21 cellular contexts compared by ENCODE assay signal in genomic region chr9:16960084-16960483, GRCh38.
DNase-seq lines count a peak whose midpoint lies in the region; ATAC-seq, FAIRE-seq and TF ChIP-seq lines count a peak whose summit lies in the region.
"Had no signal": no experiment of that assay in that cellular context is flagged by ENCODE, and none has a peak within 500 bp of the region (broad histone marks: within the 10 kb centered on the region; RNA-seq: fewer than 3 reads in every experiment).

No MANE protein-coding gene starts in this region.

- POLR2A ChIA-PET in MCF 10A (lab: Yijun Ruan, JAX), result no interaction called here

- peaks cover 0 to 16% of the 10 kb centered on the region in 2 donors for H3K9me3 ChIP-seq in breast epithelium
- no peaks in the 10 kb centered on the region for H3K9me3 ChIP-seq in astrocyte (ENCODE audit: insufficient read depth, low read depth, low read length)
- no peaks in the 10 kb centered on the region for H3K9me3 ChIP-seq in T-helper 17 cell (ENCODE audit: control insufficient read depth, low read length, poor library complexity, severe bottlenecking)
- H3K9me3 ChIP-seq: psoas muscle had no signal

- H3K79me2 ChIP-seq in astrocyte (ENCODE audit: insufficient read depth, low read length), result no peaks in the 10 kb centered on the region

- no peak overlapping the region for H3K27ac ChIP-seq in breast epithelium
- H3K27ac ChIP-seq in astrocyte (ENCODE audit: low read depth, low read length), result no peak overlapping the region
- H3K27ac ChIP-seq: lower lobe of right lung, psoas muscle had no signal

- no TSS peak for BruUV-seq in MCF 10A (replicated peaks; lab: Mats Ljungman, UMichigan)

- H3K36me3 Mint-ChIP-seq in MCF 10A (ENCODE audit: insufficient read depth, unreplicated experiment), result no peaks in the 10 kb centered on the region
- H3K36me3 Mint-ChIP-seq in astrocyte (ENCODE audit: low read depth, unreplicated experiment), result no peaks in the 10 kb centered on the region
- H3K36me3 Mint-ChIP-seq in T-helper 17 cell (ENCODE audit: low read depth), result no peaks in the 10 kb centered on the region
- H3K36me3 Mint-ChIP-seq: CD8-positive, alpha-beta memory T cell had no signal

- H3K4me1 ChIP-seq in breast epithelium, result no peaks in the 10 kb centered on the region
- H3K4me1 ChIP-seq in astrocyte (ENCODE audit: insufficient read depth, low read length), result peaks cover 7% of the 10 kb centered on the region
- H3K4me1 ChIP-seq: lower lobe of right lung, psoas muscle had no signal

- CTCF ChIA-PET in MCF 10A (lab: Yijun Ruan, JAX), result interaction anchor here (0.6 kb wide), 1 partner anchor 74 kb away, joined by 3 read pairs; no protein-coding TSS in a partner anchor

- ATAC-seq in T-helper 17 cell, result no peak
- no peak for ATAC-seq in GM21360 (IDR thresholded peaks at IDR 0.05; ENCODE audit: unreplicated experiment)
- ATAC-seq in HG03135 (IDR thresholded peaks at IDR 0.05; ENCODE audit: unreplicated experiment), result no peak
- ATAC-seq in HG03520 (IDR thresholded peaks at IDR 0.05; ENCODE audit: unreplicated experiment), result no peak
- ATAC-seq: lower lobe of right lung; naive thymus-derived CD8-positive, alpha-beta T cell; psoas muscle had no signal

- H4K20me1 ChIP-seq in astrocyte (ENCODE audit: insufficient read depth, low read length), result no peaks in the 10 kb centered on the region

- TF ChIP-seq POLR2A in breast epithelium (IDR thresholded peaks at IDR 0.05), result no peak

- FAIRE-seq in astrocyte (lab: Jason Lieb, UNC), result no peak
- FAIRE-seq: H1 had no signal

- no peak overlapping the region for H3K9ac ChIP-seq in astrocyte (ENCODE audit: low read length)

- H3K4me3 Mint-ChIP-seq in MCF 10A (ENCODE audit: unreplicated experiment) (no peak overlapping the region), astrocyte (ENCODE audit: unreplicated experiment) (no peak overlapping the region), T-helper 17 cell (no peak overlapping the region)
- H3K4me3 Mint-ChIP-seq: CD8-positive, alpha-beta memory T cell; naive thymus-derived CD8-positive, alpha-beta T cell; stimulated activated naive CD8-positive, alpha-beta T cell treated with anti-CD3 and anti-CD28 coated beads, Interleukin-15, Interleukin-2, amounts not matched to agents 100 ng/mL and 50 ng/mL, for 24 hours had no signal

- no peak overlapping the region for H3K27ac Mint-ChIP-seq in MCF 10A (ENCODE audit: low read depth, unreplicated experiment)
- H3K27ac Mint-ChIP-seq in astrocyte (ENCODE audit: unreplicated experiment), result no peak overlapping the region
- no peak overlapping the region for H3K27ac Mint-ChIP-seq in T-helper 17 cell
- H3K27ac Mint-ChIP-seq: CD8-positive, alpha-beta memory T cell; naive thymus-derived CD8-positive, alpha-beta T cell; stimulated activated naive CD8-positive, alpha-beta T cell treated with anti-CD3 and anti-CD28 coated beads, Interleukin-15, Interleukin-2, amounts not matched to agents 100 ng/mL and 50 ng/mL, for 24 hours had no signal

- H3K36me3 ChIP-seq in breast epithelium, result no peaks in the 10 kb centered on the region
- H3K36me3 ChIP-seq in astrocyte (ENCODE audit: insufficient read depth, low read length), result no peaks in the 10 kb centered on the region
- H3K36me3 ChIP-seq: lower lobe of right lung had no signal

- peaks cover 8% of the 10 kb centered on the region for H3K4me1 Mint-ChIP-seq in MCF 10A (ENCODE audit: insufficient read depth, unreplicated experiment)
- H3K4me1 Mint-ChIP-seq in astrocyte (ENCODE audit: low read depth, unreplicated experiment), result peaks cover 10% of the 10 kb centered on the region
- no peaks in the 10 kb centered on the region for H3K4me1 Mint-ChIP-seq in T-helper 17 cell
- H3K4me1 Mint-ChIP-seq: CD8-positive, alpha-beta memory T cell; naive thymus-derived CD8-positive, alpha-beta T cell had no signal

- H3K27me3 Mint-ChIP-seq in MCF 10A (ENCODE audit: insufficient read depth, unreplicated experiment) (no peaks in the 10 kb centered on the region), astrocyte (ENCODE audit: low read depth, unreplicated experiment) (no peaks in the 10 kb centered on the region), T-helper 17 cell (no peaks in the 10 kb centered on the region)
- H3K27me3 Mint-ChIP-seq: CD8-positive, alpha-beta memory T cell; naive thymus-derived CD8-positive, alpha-beta T cell; stimulated activated naive CD8-positive, alpha-beta T cell treated with anti-CD3 and anti-CD28 coated beads, Interleukin-15, Interleukin-2, amounts not matched to agents 100 ng/mL and 50 ng/mL, for 24 hours had no signal

- intact Hi-C loops in MCF 10A (cut with micrococcal nuclease) (no loop called here), breast epithelium (cut with DNase I; ENCODE audit: low total_unique reads) (no loop called here)

- no peak overlapping the region for H3K4me3 ChIP-seq in breast epithelium
- no peak overlapping the region for H3K4me3 ChIP-seq in astrocyte (ENCODE audit: insufficient read depth, low read depth, low read length)
- no peak overlapping the region for H3K4me3 ChIP-seq in foreskin fibroblast (ENCODE audit: low read depth in 1 of 2, low read length in 2 of 2)
- H3K4me3 ChIP-seq: lower lobe of right lung, psoas muscle had no signal

- no peak overlapping the region for H3K4me2 ChIP-seq in astrocyte (ENCODE audit: low read length)

- peak; percentile 49 for DNase-seq in MCF 10A (ENCODE audit: unreplicated experiment)
- no peak for DNase-seq in breast epithelium (ENCODE audit: low spot score in 2 of 2)
- peak; percentile 41 for DNase-seq in astrocyte (ENCODE audit: low read depth)
- DNase-seq in foreskin fibroblast, result peak; percentile 45 to 65
- no peak for DNase-seq in T-helper 17 cell
- DNase-seq: activated CD4-positive, alpha-beta T cell treated with anti-CD3 and anti-CD28 coated beads for 48 hours; activated naive CD4-positive, alpha-beta T cell treated with anti-CD3 and anti-CD28 coated beads, Interleukin-2, amount 50 U/mL, for 16 hours; CD8-positive, alpha-beta memory T cell; DND-41; effector memory CD4-positive, alpha-beta T cell; lower lobe of right lung; naive thymus-derived CD8-positive, alpha-beta T cell; NCI-H2081; NCI-H510A treated with DMSO at 0.1 percent for 48 hours; psoas muscle; T-helper 9 cell had no signal

- H3K9me3 Mint-ChIP-seq in MCF 10A (ENCODE audit: unreplicated experiment) (no peaks in the 10 kb centered on the region), astrocyte (ENCODE audit: unreplicated experiment) (peaks cover 3% of the 10 kb centered on the region)

- TF ChIP-seq CTCF in MCF 10A (IDR thresholded peaks at IDR 0.05; ENCODE audit: unreplicated experiment) (no peak), breast epithelium (IDR thresholded peaks at IDR 0.05) (no peak), astrocyte (IDR thresholded peaks at IDR 0.05; ENCODE audit: insufficient read depth, low read depth, low read length) (no peak), foreskin fibroblast (IDR thresholded peaks at IDR 0.05; ENCODE audit: low read depth, low read length) (no peak)

- peak overlapping the region; percentile 19 for H2AFZ ChIP-seq in astrocyte (ENCODE audit: low read depth, low read length)

- no peaks in the 10 kb centered on the region for H3K27me3 ChIP-seq in breast epithelium
- no peaks in the 10 kb centered on the region for H3K27me3 ChIP-seq in astrocyte (ENCODE audit: insufficient read depth, low read length)

Comparison
In these comparisons a context has a peak if more than half of its experiments do, and no peak if none do; other contexts are left out.
1. DNase-seq: peak in MCF 10A (single experiment), astrocyte (single experiment) and foreskin fibroblast (2 of 2); none in breast epithelium (0 of 2) and T-helper 17 cell (0 of 3).